In the genomic region with DNA sequence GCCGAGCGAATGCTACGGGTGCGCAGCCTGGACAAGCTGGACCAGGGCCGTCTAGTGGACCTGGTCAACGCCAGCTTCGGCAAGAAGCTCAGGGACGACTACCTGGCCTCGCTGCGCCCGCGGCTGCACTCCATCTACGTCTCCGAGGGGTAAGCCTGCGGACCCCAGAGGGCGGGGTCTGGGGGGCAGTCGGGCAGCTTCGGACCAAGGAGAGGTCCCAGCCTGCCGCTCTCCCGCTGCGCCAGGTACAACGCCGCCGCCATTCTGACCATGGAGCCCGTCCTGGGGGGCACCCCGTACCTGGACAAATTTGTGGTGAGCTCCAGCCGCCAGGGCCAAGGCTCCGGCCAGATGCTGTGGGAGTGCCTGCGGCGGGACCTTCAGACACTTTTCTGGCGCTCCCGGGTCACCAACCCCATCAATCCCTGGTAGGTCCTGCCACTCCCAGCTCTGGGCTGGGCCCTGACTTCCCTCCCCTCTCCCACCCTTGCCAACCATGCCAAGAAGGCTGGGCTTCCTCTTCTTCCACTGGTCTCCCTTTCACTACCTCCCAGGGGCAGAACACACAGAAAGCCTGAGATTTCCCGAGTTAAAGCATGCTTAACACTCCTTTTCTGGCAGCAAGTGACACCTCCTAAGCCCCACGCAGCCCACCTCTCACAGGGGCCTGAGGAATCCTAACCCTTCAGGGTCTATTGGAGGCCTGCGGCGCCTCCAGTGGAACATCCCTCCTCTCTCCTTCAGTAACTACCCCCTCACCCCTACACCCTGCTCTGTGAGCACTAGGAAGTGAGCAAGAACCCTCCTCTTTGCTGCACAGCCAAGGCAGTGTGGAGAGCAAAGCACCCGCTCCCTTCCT, we compare ENCODE assay signal across 8 cellular contexts. TPM values are rescaled to one million over a fixed set of nuclear protein-coding genes. Genes with fewer than 3 reads are reported as not detected.
DNase-seq lines count a peak whose midpoint lies in the region; ATAC-seq and TF ChIP-seq lines count a peak whose summit lies in the region.

No MANE protein-coding gene starts in this region.

- H3K4me1 Mint-ChIP-seq in activated T-cell treated with anti-CD3 and anti-CD28 coated beads, Interleukin-2, amount 50 U/mL, for 4 hours (ENCODE audit: low read depth): peaks cover 26% of the 10 kb centered on the region

- no peak for TF ChIP-seq CTCF in WERI-Rb-1 (IDR thresholded peaks at IDR 0.05; ENCODE audit: low read depth, low read length)

- peak overlapping the region; percentile 82 for H3K4me3 ChIP-seq in WERI-Rb-1 (ENCODE audit: low read depth, low read length)
- H3K4me3 ChIP-seq in skeletal muscle tissue (ENCODE audit: low read length in 3 of 3): peak overlapping the region; percentile 71 to 78 (median 73)

- peaks cover 28 to 38% (median 34%) of the 10 kb centered on the region in 3 donors for H3K4me1 ChIP-seq in skeletal muscle tissue (ENCODE audit: control insufficient read depth in 3 of 3, insufficient read depth in 3 of 3, low read length in 3 of 3)

- H3K27me3 Mint-ChIP-seq in activated T-cell treated with anti-CD3 and anti-CD28 coated beads, Interleukin-2, amount 50 U/mL, for 4 hours (ENCODE audit: low read depth): peaks cover 2% of the 10 kb centered on the region

- no peak for DNase-seq in activated T-cell treated with anti-CD3 and anti-CD28 coated beads, Interleukin-2, amount 50 U/mL, for 4 hours
- no peak for DNase-seq in activated T-cell treated with anti-CD3 and anti-CD28 coated beads, Interleukin-2, amount 50 U/mL, for 48 hours
- DNase-seq in WERI-Rb-1 (no peak), left cardiac atrium (peak; percentile 43), Ammon's horn (ENCODE audit: low spot score) (no peak), DMS53 (lab: John Stamatoyannopoulos, UW) (no peak)

- H3K9me3 ChIP-seq in WERI-Rb-1 (ENCODE audit: severe bottlenecking) (no peaks in the 10 kb centered on the region), skeletal muscle tissue (ENCODE audit: control insufficient read depth in 3 of 3, low read length in 3 of 3) (no peaks in the 10 kb centered on the region)

- intact Hi-C loops in left cardiac atrium (cut with DNase I): loop anchor here in 1 of 2 donors (5.0 kb wide), 1 partner anchor 35 kb away; no protein-coding TSS in a partner anchor

- H3K36me3 Mint-ChIP-seq in activated T-cell treated with anti-CD3 and anti-CD28 coated beads, Interleukin-2, amount 50 U/mL, for 4 hours (ENCODE audit: insufficient read depth): peaks cover 13% of the 10 kb centered on the region

- ATAC-seq in activated T-cell treated with anti-CD3 and anti-CD28 coated beads, Interleukin-2, amount 50 U/mL, for 4 hours: no peak
- ATAC-seq in left cardiac atrium (peak; percentile 4 to 17), GM21526 (IDR thresholded peaks at IDR 0.05; ENCODE audit: low FRiP score, unreplicated experiment) (no peak)

- peak overlapping the region; percentile 53 to 74 (median 65) for H3K9ac ChIP-seq in skeletal muscle tissue (ENCODE audit: low read depth in 1 of 3, low read length in 3 of 3)

- H3K27me3 ChIP-seq in WERI-Rb-1 (ENCODE audit: insufficient read depth, low read depth, severe bottlenecking) (no peaks in the 10 kb centered on the region), skeletal muscle tissue (ENCODE audit: control insufficient read depth in 3 of 3, insufficient read depth in 3 of 3, low read length in 3 of 3) (peaks cover 28 to 50% (median 35%) of the 10 kb centered on the region in 3 donors)

- H3K9me3 Mint-ChIP-seq in activated T-cell treated with anti-CD3 and anti-CD28 coated beads, Interleukin-2, amount 50 U/mL, for 4 hours: no peaks in the 10 kb centered on the region

- peak overlapping the region; percentile 82 for H3K4me3 Mint-ChIP-seq in activated T-cell treated with anti-CD3 and anti-CD28 coated beads, Interleukin-2, amount 50 U/mL, for 4 hours

- H3K27ac ChIP-seq in WERI-Rb-1: peak overlapping the region; percentile 67
- no peak overlapping the region for H3K27ac ChIP-seq in skeletal muscle tissue (ENCODE audit: low read depth, low read length)

- H3K36me3 ChIP-seq in WERI-Rb-1: peaks cover 17% of the 10 kb centered on the region
- peaks cover 9 to 17% (median 16%) of the 10 kb centered on the region in 3 donors for H3K36me3 ChIP-seq in skeletal muscle tissue (ENCODE audit: control insufficient read depth in 3 of 3, insufficient read depth in 3 of 3, low read length in 3 of 3)

RNA-seq across cellular contexts. Expression of a gene that starts 3.2 kb away (rescaled TPM):
- under 1 TPM; 0.25 to 0.52 (median 0.45) TPM for total RNA-seq in activated T-cell treated with anti-CD3 and anti-CD28 coated beads, Interleukin-2, amount 50 U/mL, for 4 hours
- 1 to 10 TPM; 1.3 to 1.4 TPM for total RNA-seq in left cardiac atrium
- under 0.01 TPM for total RNA-seq in skeletal muscle tissue

RNA-seq across cellular contexts. Expression of a gene that starts 7.2 kb away (rescaled TPM):
- total RNA-seq in activated T-cell treated with anti-CD3 and anti-CD28 coated beads, Interleukin-2, amount 50 U/mL, for 4 hours: 10 to 100 TPM; 20.2 to 23.1 (median 22.5) TPM
- 10 to 100 TPM; 16.1 to 17.5 TPM for total RNA-seq in left cardiac atrium
- 67.3 TPM for total RNA-seq in skeletal muscle tissue

RNA-seq across cellular contexts. Expression of a gene that starts 53.8 kb away (rescaled TPM):
- total RNA-seq in activated T-cell treated with anti-CD3 and anti-CD28 coated beads, Interleukin-2, amount 50 U/mL, for 4 hours: not detected
- total RNA-seq in left cardiac atrium (not detected), skeletal muscle tissue (not detected)

RNA-seq across cellular contexts. Expression of a gene that starts 58.9 kb away (rescaled TPM):
- total RNA-seq in activated T-cell treated with anti-CD3 and anti-CD28 coated beads, Interleukin-2, amount 50 U/mL, for 4 hours: 10 to 100 TPM; 77.6 to 88.2 (median 85.9) TPM
- 10 to 100 TPM; 39.4 to 57.5 TPM for total RNA-seq in left cardiac atrium
- 13.6 TPM for total RNA-seq in skeletal muscle tissue

Comparison
In these comparisons a context has a peak if more than half of its experiments do, and no peak if none do; other contexts are left out.
1. ATAC-seq: peak in left cardiac atrium (2 of 2); none in activated T-cell treated with anti-CD3 and anti-CD28 coated beads, Interleukin-2, amount 50 U/mL, for 4 hours (0 of 2) and GM21526 (single experiment).